Comparison of ENCODE assay signal across 25 cellular contexts in genomic region chr11:21169639-21170038, GRCh38.
"Had no signal": no experiment of that assay in that cellular context is flagged by ENCODE, and none has a peak within 500 bp of the region (broad histone marks: within the 10 kb centered on the region; RNA-seq: fewer than 3 reads in every experiment).

No MANE protein-coding gene starts in this region.

- H3K27ac ChIP-seq: colonic mucosa, epithelial cell of prostate, esophagus squamous epithelium, gastrocnemius medialis, heart right ventricle, left lung, lower lobe of right lung had no signal

- DNase-seq: cerebellar nuclear complex; colonic mucosa; cortex of kidney; effector CD8-positive, alpha-beta T cell; effector memory CD8-positive, alpha-beta T cell; erythroblast; esophagus squamous epithelium; foreskin fibroblast; foreskin melanocyte; gastrocnemius medialis; glutamatergic neuron; head of caudate nucleus; heart right ventricle; hippocampal formation; immature natural killer cell; islet precursor cell; kidney; kidney glomerular epithelial cell; left lung; left ventricle myocardium superior; lower lobe of right lung; mesenchymal stem cell; midbrain had no signal

- H3K4me1 Mint-ChIP-seq: immature natural killer cell had no signal

- H3K36me3 ChIP-seq: colonic mucosa, esophagus squamous epithelium, gastrocnemius medialis, heart right ventricle, left lung, lower lobe of right lung had no signal

- H3K4me3 Mint-ChIP-seq: dendritic cell treated with granulocyte-macrophage colony-stimulating factor and Interleukin-4, amounts not matched to agents 40 ng/mL and 50 ng/mL, for 4 days; effector memory CD8-positive, alpha-beta T cell; immature natural killer cell had no signal

- H3K27me3 Mint-ChIP-seq: dendritic cell treated with granulocyte-macrophage colony-stimulating factor and Interleukin-4, amounts not matched to agents 40 ng/mL and 50 ng/mL, for 4 days; effector memory CD8-positive, alpha-beta T cell had no signal

- H3K27me3 ChIP-seq: colonic mucosa, esophagus squamous epithelium, gastrocnemius medialis, heart right ventricle, left lung had no signal

- H3K4me1 ChIP-seq: colonic mucosa, esophagus squamous epithelium, gastrocnemius medialis, heart right ventricle, left lung, lower lobe of right lung had no signal

- H3K36me3 Mint-ChIP-seq: immature natural killer cell had no signal

- H3K9me3 ChIP-seq: colonic mucosa, esophagus squamous epithelium, gastrocnemius medialis, heart right ventricle, left lung, lower lobe of right lung had no signal

- H3K27ac Mint-ChIP-seq: dendritic cell treated with granulocyte-macrophage colony-stimulating factor and Interleukin-4, amounts not matched to agents 40 ng/mL and 50 ng/mL, for 4 days; effector memory CD8-positive, alpha-beta T cell; immature natural killer cell had no signal

- H3K4me3 ChIP-seq: colonic mucosa, esophagus squamous epithelium, gastrocnemius medialis, heart right ventricle, left lung, lower lobe of right lung had no signal
